In genomic region chr1:167715653-167716302, GRCh38 we compare ENCODE assay signal across 8 cellular contexts. TPM values are rescaled to one million over a fixed set of nuclear protein-coding genes. Genes with fewer than 3 reads are reported as not detected.
A peak's percentile ranks its signal among the peaks of the same experiment; 100 is the strongest.
DNase-seq lines count a peak whose midpoint lies in the region; ATAC-seq and TF ChIP-seq lines count a peak whose summit lies in the region.

No MANE protein-coding gene starts in this region.

- H3K27me3 ChIP-seq in OCI-LY3 (ENCODE audit: low read depth, low read length): peaks cover 20% of the 10 kb centered on the region

- H3K4me1 ChIP-seq in OCI-LY3 (ENCODE audit: low read length): peaks cover 56% of the 10 kb centered on the region

- no peaks in the 10 kb centered on the region for H3K79me2 ChIP-seq in OCI-LY3 (ENCODE audit: low read length)

- no peak for TF ChIP-seq CTCF in OCI-LY3 (IDR thresholded peaks at IDR 0.05; ENCODE audit: low read depth, low read length)
- no peak for TF ChIP-seq CTCF in osteocyte (IDR thresholded peaks at IDR 0.05)

- peak overlapping the region; percentile 80 for H3K27ac ChIP-seq in OCI-LY3 (ENCODE audit: low read length)
- H3K27ac ChIP-seq in epithelial cell of prostate: peak overlapping the region; percentile 57

- peak overlapping the region; percentile 94 for H3K4me2 ChIP-seq in OCI-LY3 (ENCODE audit: low read length)

- no peaks in the 10 kb centered on the region for H3K36me3 ChIP-seq in OCI-LY3 (replicated peaks; ENCODE audit: low read depth, low read length)

- peak overlapping the region; percentile 69 for H2AFZ ChIP-seq in OCI-LY3 (ENCODE audit: low read depth, low read length)

- ATAC-seq in activated T-cell treated with anti-CD3 and anti-CD28 coated beads, Interleukin-2, amount 50 U/mL, for 72 hours (replicated peaks in 1 of 2): no peak

- DNase-seq in activated T-cell treated with anti-CD3 and anti-CD28 coated beads, Interleukin-2, amount 50 U/mL, for 72 hours: no peak
- no peak for DNase-seq in activated T-cell treated with anti-CD3 and anti-CD28 coated beads, Interleukin-2, amount 50 U/mL, for 48 hours
- DNase-seq in epithelial cell of prostate (ENCODE audit: low read depth, low spot score) (no peak), osteocyte (ENCODE audit: extremely low spot score, unreplicated experiment) (no peak), H4 (ENCODE audit: low spot score) (no peak), amygdala (lab: John Stamatoyannopoulos, UW) (no peak)
- no peak for DNase-seq in stimulated activated CD4-positive, alpha-beta T cell treated with anti-CD3 and anti-CD28 coated beads, Interleukin-4, amount 100 ng/mL, for 1 hour

- no peaks in the 10 kb centered on the region for H3K27me3 Mint-ChIP-seq in activated T-cell treated with anti-CD3 and anti-CD28 coated beads, Interleukin-2, amount 50 U/mL, for 72 hours (ENCODE audit: low read depth)
- H3K27me3 Mint-ChIP-seq in osteocyte (ENCODE audit: unreplicated experiment): no peaks in the 10 kb centered on the region

- peaks cover 0 to 6% of the 10 kb centered on the region in 2 donors for H3K36me3 Mint-ChIP-seq in activated T-cell treated with anti-CD3 and anti-CD28 coated beads, Interleukin-2, amount 50 U/mL, for 72 hours (ENCODE audit: insufficient read depth in 2 of 2)
- H3K36me3 Mint-ChIP-seq in osteocyte (ENCODE audit: unreplicated experiment): no peaks in the 10 kb centered on the region

- peak overlapping the region; percentile 80 for H3K4me3 ChIP-seq in OCI-LY3 (ENCODE audit: low read length)

- peak overlapping the region; percentile 87 for H3K9ac ChIP-seq in OCI-LY3 (ENCODE audit: low read length)

- H3K4me3 Mint-ChIP-seq in activated T-cell treated with anti-CD3 and anti-CD28 coated beads, Interleukin-2, amount 50 U/mL, for 72 hours: peak overlapping the region; percentile 94 to 99
- H3K4me3 Mint-ChIP-seq in osteocyte (ENCODE audit: unreplicated experiment): peak overlapping the region; percentile 82

- no peaks in the 10 kb centered on the region for H3K9me3 ChIP-seq in OCI-LY3 (ENCODE audit: insufficient read depth, low read length)

- no peaks in the 10 kb centered on the region for H3K9me3 Mint-ChIP-seq in activated T-cell treated with anti-CD3 and anti-CD28 coated beads, Interleukin-2, amount 50 U/mL, for 72 hours
- H3K9me3 Mint-ChIP-seq in osteocyte (ENCODE audit: unreplicated experiment): no peaks in the 10 kb centered on the region

- no peaks in the 10 kb centered on the region for H4K20me1 ChIP-seq in OCI-LY3 (ENCODE audit: insufficient read depth, low read length)

- peaks cover 56% of the 10 kb centered on the region for H3K4me1 Mint-ChIP-seq in activated T-cell treated with anti-CD3 and anti-CD28 coated beads, Interleukin-2, amount 50 U/mL, for 72 hours (ENCODE audit: low read depth)
- peaks cover 16% of the 10 kb centered on the region for H3K4me1 Mint-ChIP-seq in osteocyte (ENCODE audit: unreplicated experiment)

- peak overlapping the region; percentile 100 for H3K27ac Mint-ChIP-seq in activated T-cell treated with anti-CD3 and anti-CD28 coated beads, Interleukin-2, amount 50 U/mL, for 72 hours
- H3K27ac Mint-ChIP-seq in osteocyte (ENCODE audit: unreplicated experiment): peak overlapping the region; percentile 91

RNA-seq across cellular contexts. Expression of gene MPZL1, which starts 6.0 kb away (rescaled TPM):
- 10 to 100 TPM; 17.2 to 20.9 TPM for total RNA-seq in activated T-cell treated with anti-CD3 and anti-CD28 coated beads, Interleukin-2, amount 50 U/mL, for 72 hours
- total RNA-seq in osteocyte: 147 and 155 TPM in 2 replicates
- 59.2 and 76.5 TPM in 2 replicates for total RNA-seq in H4 (2014; rRNA removed; shearing (Covaris generic))
